11 cellular contexts compared by ENCODE assay signal in the genomic region with DNA sequence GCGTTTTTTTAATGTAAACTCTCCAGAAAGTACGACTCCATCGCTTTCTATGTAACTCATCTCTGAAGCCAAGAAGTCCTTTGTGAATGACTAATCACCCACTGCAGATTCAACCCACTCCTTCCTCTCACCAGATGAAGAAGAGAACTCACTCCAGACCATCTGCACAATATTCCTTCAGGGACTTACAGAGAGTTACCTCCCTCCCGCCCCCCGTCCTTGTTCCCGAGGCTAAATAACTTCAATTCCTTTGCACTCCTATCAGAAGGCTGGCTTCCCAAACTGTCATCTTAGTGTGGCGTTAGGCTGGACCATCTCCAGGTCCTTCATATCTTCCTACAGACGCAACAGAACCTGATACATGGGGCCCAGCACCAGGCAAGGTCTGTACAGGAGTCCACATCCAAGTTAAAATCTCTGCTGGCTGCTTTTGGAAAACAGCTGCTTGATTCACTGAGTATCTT.
A peak's percentile ranks its signal among the peaks of the same experiment; 100 is the strongest.
DNase-seq lines count a peak whose midpoint lies in the region; ATAC-seq, FAIRE-seq and TF ChIP-seq lines count a peak whose summit lies in the region.
"Had no signal": no experiment of that assay in that cellular context is flagged by ENCODE, and none has a peak within 500 bp of the region (broad histone marks: within the 10 kb centered on the region; RNA-seq: fewer than 3 reads in every experiment).

No MANE protein-coding gene starts in this region.

- H3K4me3 ChIP-seq in coronary artery = peak overlapping the region; percentile 30
- H3K4me3 ChIP-seq: prostate gland had no signal

- ATAC-seq in HG03432 (IDR thresholded peaks at IDR 0.05; ENCODE audit: unreplicated experiment) (no peak), GM21526 (IDR thresholded peaks at IDR 0.05; ENCODE audit: low FRiP score, unreplicated experiment) (no peak)

- peak; percentile 62 for FAIRE-seq in HTR-8/SVneo (lab: Jason Lieb, UNC)

- DNase-seq in AG09319 (ENCODE audit: extremely low read depth, low read depth) (peak; percentile 73), HTR-8/SVneo (ENCODE audit: insufficient read length, low spot score) (no peak), coronary artery (ENCODE audit: low spot score) (no peak), myocyte (ENCODE audit: low read depth) (peak; percentile 58), retina (no peak), germinal center (ENCODE audit: low spot score) (no peak)
- DNase-seq: foreskin melanocyte, GF-D8 had no signal

- peak overlapping the region in 1 of 2 donors; percentile 65 for H3K27ac ChIP-seq in coronary artery
- H3K27ac ChIP-seq: prostate gland had no signal

- TF ChIP-seq CTCF in AG09319 (IDR thresholded peaks at IDR 0.05; ENCODE audit: low read depth, low read length) = no peak
- no peak for TF ChIP-seq CTCF in coronary artery (IDR thresholded peaks at IDR 0.05)

Comparison
In these comparisons a context has a peak if more than half of its experiments do, and no peak if none do; other contexts are left out.
1. DNase-seq: peak in AG09319 (single experiment) and myocyte (single experiment); none in HTR-8/SVneo (single experiment), coronary artery (single experiment), retina (single experiment) and germinal center (single experiment).